ENCODE assay signal across 2 cellular contexts in genomic region chr2:128645631-128646030, GRCh38.
TF ChIP-seq lines count a peak whose summit lies in the region.

No MANE protein-coding gene starts in this region.

TF ChIP-seq in GM23338, 12 proteins besides CTCF, POLR2A, EP300 and RAD21 (continued from another document):
- TF ChIP-seq ZNF114 (CRISPR knock-in tag; IDR thresholded peaks at IDR 0.05) = no peak

TF ChIP-seq in IMR-90, 13 proteins besides CTCF, POLR2A, EP300 and RAD21:
- TF ChIP-seq, protein P1, sequence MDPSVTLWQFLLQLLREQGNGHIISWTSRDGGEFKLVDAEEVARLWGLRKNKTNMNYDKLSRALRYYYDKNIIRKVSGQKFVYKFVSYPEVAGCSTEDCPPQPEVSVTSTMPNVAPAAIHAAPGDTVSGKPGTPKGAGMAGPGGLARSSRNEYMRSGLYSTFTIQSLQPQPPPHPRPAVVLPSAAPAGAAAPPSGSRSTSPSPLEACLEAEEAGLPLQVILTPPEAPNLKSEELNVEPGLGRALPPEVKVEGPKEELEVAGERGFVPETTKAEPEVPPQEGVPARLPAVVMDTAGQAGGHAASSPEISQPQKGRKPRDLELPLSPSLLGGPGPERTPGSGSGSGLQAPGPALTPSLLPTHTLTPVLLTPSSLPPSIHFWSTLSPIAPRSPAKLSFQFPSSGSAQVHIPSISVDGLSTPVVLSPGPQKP (IDR thresholded peaks at IDR 0.05; ENCODE audit: borderline replicate concordance, low read depth, low read length) = no peak
- TF ChIP-seq, protein P2, sequence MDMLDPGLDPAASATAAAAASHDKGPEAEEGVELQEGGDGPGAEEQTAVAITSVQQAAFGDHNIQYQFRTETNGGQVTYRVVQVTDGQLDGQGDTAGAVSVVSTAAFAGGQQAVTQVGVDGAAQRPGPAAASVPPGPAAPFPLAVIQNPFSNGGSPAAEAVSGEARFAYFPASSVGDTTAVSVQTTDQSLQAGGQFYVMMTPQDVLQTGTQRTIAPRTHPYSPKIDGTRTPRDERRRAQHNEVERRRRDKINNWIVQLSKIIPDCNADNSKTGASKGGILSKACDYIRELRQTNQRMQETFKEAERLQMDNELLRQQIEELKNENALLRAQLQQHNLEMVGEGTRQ (IDR thresholded peaks at IDR 0.05; ENCODE audit: low read depth, low read length) = no peak
- TF ChIP-seq MAZ (IDR thresholded peaks at IDR 0.05; ENCODE audit: borderline replicate concordance, low read depth, low read length) (no peak), MAFK (IDR thresholded peaks at IDR 0.05; ENCODE audit: low read depth, low read length) (no peak), SMC3 (IDR thresholded peaks at IDR 0.05; ENCODE audit: low read depth, low read length) (no peak), NFE2L2 (IDR thresholded peaks at IDR 0.05; ENCODE audit: low read depth, low read length) (no peak), RCOR1 (IDR thresholded peaks at IDR 0.05; ENCODE audit: insufficient replicate concordance, low read length) (no peak), CEBPB (IDR thresholded peaks at IDR 0.05; ENCODE audit: low read depth, low read length) (no peak)
